24 cellular contexts compared by ENCODE assay signal in the genomic region with DNA sequence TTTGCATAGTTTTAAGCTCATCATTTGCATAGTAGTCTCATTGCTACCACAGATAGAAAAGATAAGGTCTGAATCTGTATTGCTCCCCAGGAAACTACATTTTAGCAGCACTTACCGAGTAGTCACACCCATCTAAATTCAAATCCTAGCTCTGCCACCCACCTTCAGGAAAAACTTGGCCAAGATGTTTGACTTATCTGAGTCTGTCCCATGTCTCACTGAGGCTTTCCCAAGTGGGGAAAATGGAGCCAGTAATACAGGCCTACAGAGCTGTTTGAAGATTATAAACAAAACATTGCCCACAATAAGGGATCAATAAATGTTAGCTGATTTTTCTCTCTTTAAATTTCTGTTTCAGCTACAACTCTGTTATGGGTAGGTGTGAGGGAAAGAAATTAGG.
"Had no signal": no experiment of that assay in that cellular context is flagged by ENCODE, and none has a peak within 500 bp of the region (broad histone marks: within the 10 kb centered on the region; RNA-seq: fewer than 3 reads in every experiment).

No MANE protein-coding gene starts in this region.

- H3K4me3 ChIP-seq: coronary artery, heart left ventricle, mucosa of descending colon, psoas muscle, spleen, testis, tibial nerve, upper lobe of right lung, vagina had no signal

- H3K27ac Mint-ChIP-seq: naive thymus-derived CD8-positive, alpha-beta T cell; stimulated activated naive B cell treated with anti-CD40 and anti-IgM and Interleukin-4, amounts not matched to agents 10 μg/mL and 1 μg/mL and 100 μg/mL, for 72 hours; stimulated activated naive CD8-positive, alpha-beta T cell treated with anti-CD3 and anti-CD28 coated beads, Interleukin-15, amount 100 ng/mL, for 72 hours had no signal

- H3K27me3 ChIP-seq: heart left ventricle, neutrophil, spleen, testis, tibial nerve, upper lobe of right lung, vagina had no signal

- H3K27ac ChIP-seq: coronary artery, heart left ventricle, neutrophil, psoas muscle, spleen, testis, tibial nerve, upper lobe of right lung, vagina had no signal

- H3K36me3 ChIP-seq: heart left ventricle, neutrophil, spleen, tibial nerve, upper lobe of right lung, vagina had no signal

- H3K36me3 Mint-ChIP-seq: naive thymus-derived CD8-positive, alpha-beta T cell; stimulated activated naive B cell treated with anti-CD40 and anti-IgM and Interleukin-4, amounts not matched to agents 10 μg/mL and 1 μg/mL and 100 μg/mL, for 72 hours had no signal

- H3K4me1 ChIP-seq: heart left ventricle, psoas muscle, spleen, testis, tibial nerve, upper lobe of right lung, vagina had no signal

- H3K9me3 ChIP-seq: mucosa of descending colon, neutrophil, psoas muscle, testis, upper lobe of right lung, vagina had no signal

- H3K4me1 Mint-ChIP-seq: naive thymus-derived CD8-positive, alpha-beta T cell; stimulated activated naive B cell treated with anti-CD40 and anti-IgM and Interleukin-4, amounts not matched to agents 10 μg/mL and 1 μg/mL and 100 μg/mL, for 72 hours; stimulated activated naive CD8-positive, alpha-beta T cell treated with anti-CD3 and anti-CD28 coated beads, Interleukin-15, amount 100 ng/mL, for 72 hours had no signal

- H3K4me3 Mint-ChIP-seq: naive thymus-derived CD8-positive, alpha-beta T cell; stimulated activated naive B cell treated with anti-CD40 and anti-IgM and Interleukin-4, amounts not matched to agents 10 μg/mL and 1 μg/mL and 100 μg/mL, for 72 hours; stimulated activated naive CD8-positive, alpha-beta T cell treated with anti-CD3 and anti-CD28 coated beads, Interleukin-15, amount 100 ng/mL, for 72 hours had no signal

- H3K27me3 Mint-ChIP-seq: stimulated activated naive B cell treated with anti-CD40 and anti-IgM and Interleukin-4, amounts not matched to agents 10 μg/mL and 1 μg/mL and 100 μg/mL, for 72 hours had no signal

- ATAC-seq: heart left ventricle; left lobe of liver; mucosa of descending colon; naive thymus-derived CD8-positive, alpha-beta T cell; psoas muscle; sciatic nerve; stimulated activated naive B cell treated with anti-CD40 and anti-IgM and Interleukin-4, amounts not matched to agents 10 μg/mL and 1 μg/mL and 100 μg/mL, for 72 hours; stimulated activated naive CD8-positive, alpha-beta T cell treated with anti-CD3 and anti-CD28 coated beads, Interleukin-15, amount 100 ng/mL, for 72 hours; upper lobe of right lung had no signal

- DNase-seq: effector CD4-positive, alpha-beta T cell; foreskin melanocyte; heart left ventricle; hippocampal formation; kidney glomerular epithelial cell; mammary epithelial cell; mucosa of descending colon; naive thymus-derived CD8-positive, alpha-beta T cell; psoas muscle; retina; spleen; stimulated activated CD4-positive, alpha-beta T cell treated with anti-CD3 and anti-CD28 coated beads, Interleukin-15, amount 100 ng/mL, for 24 hours; stimulated activated CD4-positive, alpha-beta T cell treated with anti-CD3 and anti-CD28 coated beads, Interleukin-1b, Interleukin-23, amount 100 ng/mL, for 48 hours; stimulated activated CD4-positive, alpha-beta T cell treated with anti-CD3 and anti-CD28 coated beads, Interleukin-4, amount 100 ng/mL, for 24 hours; stimulated activated naive B cell treated with anti-CD40 and anti-IgM and Interleukin-4, amounts not matched to agents 10 μg/mL and 1 μg/mL and 100 μg/mL, for 72 hours; stimulated activated naive CD8-positive, alpha-beta T cell treated with anti-CD3 and anti-CD28 coated beads, Interleukin-15, amount 100 ng/mL, for 72 hours; testis; upper lobe of right lung had no signal
